In genomic region chr6:18155864-18156396, GRCh38 we compare ENCODE assay signal across 8 cellular contexts. TPM values are rescaled to one million over a fixed set of nuclear protein-coding genes. Genes with fewer than 3 reads are reported as not detected.
A peak's percentile ranks its signal among the peaks of the same experiment; 100 is the strongest.
DNase-seq lines count a peak whose midpoint lies in the region; ATAC-seq and TF ChIP-seq lines count a peak whose summit lies in the region.

No MANE protein-coding gene starts in this region.

- RAD21 ChIA-PET in HCT116 (lab: Charles Lee; ENCODE audit: low non-redundant PET in 1 of 2, low total read pairs in 2 of 2, uncharacterized antibody in 2 of 2, unreplicated experiment in 2 of 2) = no interaction called here

- peak; percentile 66 for DNase-seq in GM10248 (ENCODE audit: extremely low spot score)
- peak; percentile 80 for DNase-seq in HCT116 (ENCODE audit: low read depth, low spot score)
- peak; percentile 62 for DNase-seq in SHP77 treated with DMSO at 0.1 percent for 48 hours (lab: John Stamatoyannopoulos, UW)
- DNase-seq in activated naive CD8-positive, alpha-beta T cell treated with anti-CD3 and anti-CD28 coated beads, Interleukin-2, amount 50 U/mL, for 16 hours (ENCODE audit: low read depth, low spot score) = peak; percentile 2
- peak; percentile 33 to 72 (median 68) for DNase-seq in right cardiac atrium
- DNase-seq in psoas muscle = peak; percentile 47 to 72
- DNase-seq in GOT3 (lab: John Stamatoyannopoulos, UW) = no peak

- H3K9me2 ChIP-seq in HCT116 (ENCODE audit: insufficient read depth) (no peaks in the 10 kb centered on the region), Loucy (replicated peaks; ENCODE audit: low read depth, low read length) (no peaks in the 10 kb centered on the region)

- peaks cover 7% of the 10 kb centered on the region in 2 experiments; a peak in 3 of 4 replicates for H3K4me1 ChIP-seq in HCT116 (ENCODE audit: control insufficient read depth in 1 of 2, insufficient read depth in 2 of 2, low read length in 2 of 2)
- peaks cover 40% of the 10 kb centered on the region for H3K4me1 ChIP-seq in Loucy (ENCODE audit: insufficient read depth, low read length, poor library complexity, severe bottlenecking)
- H3K4me1 ChIP-seq in right cardiac atrium (ENCODE audit: control insufficient read depth, insufficient read depth, low read length) = peaks cover 3% of the 10 kb centered on the region
- H3K4me1 ChIP-seq in psoas muscle = peaks cover 19% of the 10 kb centered on the region

- BruUV-seq in HCT116 (replicated peaks; lab: Mats Ljungman, UMichigan) = TSS peak; percentile 44

- H2AFZ ChIP-seq in HCT116 (ENCODE audit: low read depth, low read length, poor library complexity, severe bottlenecking) (no peak overlapping the region), Loucy (ENCODE audit: low read length) (peak overlapping the region; percentile 97)

- no peaks in the 10 kb centered on the region for H3K27me3 ChIP-seq in HCT116 (ENCODE audit: insufficient read depth, low read length)
- no peaks in the 10 kb centered on the region for H3K27me3 ChIP-seq in Loucy (ENCODE audit: insufficient read depth, low read length, poor library complexity, severe bottlenecking)
- no peaks in the 10 kb centered on the region for H3K27me3 ChIP-seq in right cardiac atrium (ENCODE audit: control insufficient read depth, insufficient read depth)
- H3K27me3 ChIP-seq in psoas muscle (ENCODE audit: insufficient read depth in 3 of 3, low read length in 2 of 3) = no peaks in the 10 kb centered on the region

- H3K4me3 ChIP-seq in HCT116 (replicated peaks in 1 of 2; ENCODE audit: low read depth in 1 of 2, low read length in 2 of 2) (peak overlapping the region; percentile 86 to 90), Loucy (ENCODE audit: low read length, poor library complexity, severe bottlenecking) (peak overlapping the region; percentile 97), right cardiac atrium (ENCODE audit: low read length) (peak overlapping the region; percentile 80), psoas muscle (peak overlapping the region; percentile 90)

- H4K20me1 ChIP-seq in HCT116 (ENCODE audit: insufficient read depth) = no peaks in the 10 kb centered on the region
- no peaks in the 10 kb centered on the region for H4K20me1 ChIP-seq in Loucy (ENCODE audit: insufficient read depth, low read length, poor library complexity, severe bottlenecking)

- 2% methylated on average over 26 of the region's 26 CpGs for WGBS in right cardiac atrium
- 1 to 3% (median 2%) methylated on average over 26 of the region's 26 CpGs for WGBS in psoas muscle, 3 donors

- H3K4me2 ChIP-seq in HCT116 (ENCODE audit: low read length) (peak overlapping the region; percentile 92), Loucy (ENCODE audit: low read depth, low read length, poor library complexity, severe bottlenecking) (peak overlapping the region; percentile 80)

- TF ChIP-seq POLR2A in HCT116 (IDR thresholded peaks at IDR 0.05; ENCODE audit: borderline replicate concordance, extremely low read depth, insufficient read depth, insufficient read length) = no peak

- intact Hi-C loops in HCT116 (cut with micrococcal nuclease) = loop anchor here (2.0 kb wide), 1 partner anchor 291 kb away; no protein-coding TSS in a partner anchor
- intact Hi-C loops in right cardiac atrium (cut with DNase I) = no loop called here
- intact Hi-C loops in psoas muscle (cut with DNase I) = no loop called here

- H3K79me2 ChIP-seq in HCT116 (ENCODE audit: insufficient read depth, low read length) (no peaks in the 10 kb centered on the region), Loucy (ENCODE audit: insufficient read depth, low read length) (0 out of 2 replicates have a peak, but pooled peaks cover 4% of the 10 kb centered on the region)

- H3K9ac ChIP-seq in HCT116 (ENCODE audit: low read length) (peak overlapping the region; percentile 80), Loucy (ENCODE audit: low read depth, low read length, poor library complexity, severe bottlenecking) (peak overlapping the region; percentile 87)

- H3K9me3 ChIP-seq in HCT116 (ENCODE audit: control insufficient read depth in 1 of 2, insufficient read depth in 1 of 2, low read depth in 1 of 2, low read length in 2 of 2) (no peaks in the 10 kb centered on the region), Loucy (ENCODE audit: insufficient read depth, low read depth, low read length) (no peaks in the 10 kb centered on the region), right cardiac atrium (ENCODE audit: control insufficient read depth, low read length) (no peaks in the 10 kb centered on the region), psoas muscle (no peaks in the 10 kb centered on the region)

- TF ChIP-seq RAD21 in HCT116 (IDR thresholded peaks at IDR 0.05; ENCODE audit: low read depth) = peak; percentile 36

- CTCF ChIA-PET in GM10248 (lab: Yijun Ruan, JAX) (interaction anchor here (1.6 kb wide), 1 partner anchor 54 kb away, joined by 3 read pairs; no protein-coding TSS in a partner anchor), HCT116 (lab: Charles Lee) (interaction anchor here (1.3 kb wide), 1 partner anchor 18 kb away, joined by 3 read pairs; no protein-coding TSS in a partner anchor)

- H3F3A ChIP-seq in Loucy (ENCODE audit: low read depth) = 0 out of 2 replicates have a peak, but pooled peaks cover 2% of the 10 kb centered on the region

- H3K36me3 ChIP-seq in HCT116 (ENCODE audit: control insufficient read depth in 1 of 2, insufficient read depth in 2 of 2, low read length in 2 of 2) (peaks cover 0 to 4% of the 10 kb centered on the region in 2 experiments; a peak in 1 of 4 replicates), Loucy (ENCODE audit: insufficient read depth, low read length) (no peaks in the 10 kb centered on the region), psoas muscle (ENCODE audit: insufficient read depth in 1 of 2, low read depth in 1 of 2) (peaks cover 0 to 14% of the 10 kb centered on the region in 2 donors)

- peak overlapping the region; percentile 69 for H3K27ac ChIP-seq in HCT116 (ENCODE audit: low read depth, low read length)
- H3K27ac ChIP-seq in right cardiac atrium (ENCODE audit: low read length) = no peak overlapping the region
- peak overlapping the region; percentile 93 for H3K27ac ChIP-seq in psoas muscle

- TF ChIP-seq CTCF in GM10248 (IDR thresholded peaks at IDR 0.05; ENCODE audit: control extremely low read depth, extremely low read depth, low read depth, missing control alignments) = peak; percentile 39
- TF ChIP-seq CTCF in HCT116 (IDR thresholded peaks at IDR 0.05 in 2 of 3, conservative IDR thresholded peaks at IDR 0.05 in 1 of 3; ENCODE audit: borderline replicate concordance in 1 of 3, insufficient read depth in 1 of 3, low read depth in 2 of 3, low read length in 2 of 3) = peak in 2 of 3 experiments; percentile 47 to 51; a peak in 3 of 6 replicates
- TF ChIP-seq CTCF in Loucy (conservative IDR thresholded peaks at IDR 0.05; ENCODE audit: low read length) = peak; percentile 44
- TF ChIP-seq CTCF in psoas muscle (IDR thresholded peaks at IDR 0.05) = peak; percentile 35

- ATAC-seq in HCT116 (peak; percentile 67), right cardiac atrium (peak; percentile 12), psoas muscle (peak; percentile 25 to 54 (median 42))

- POLR2A ChIA-PET in GM10248 (lab: Yijun Ruan, JAX) = no interaction called here
- POLR2A ChIA-PET in HCT116 (lab: Charles Lee) = no interaction called here

TF ChIP-seq in HCT116, 20 proteins besides CTCF, POLR2A, EP300 and RAD21:
- TF ChIP-seq MAX (IDR thresholded peaks at IDR 0.05) (peak; percentile 51; the same call in 1 of the 2 replicates), ATF3 (IDR thresholded peaks at IDR 0.05) (no peak), ZFX (IDR thresholded peaks at IDR 0.05) (no peak), TCF7L2 (IDR thresholded peaks at IDR 0.05; ENCODE audit: borderline replicate concordance, extremely low read depth, insufficient read depth, insufficient read length) (no peak), SIN3A (IDR thresholded peaks at IDR 0.05; ENCODE audit: low read depth) (peak; percentile 38; the same call in 1 of the 2 replicates), ZNF274 (IDR thresholded peaks at IDR 0.05; ENCODE audit: low read depth, low read length) (no peak)

RNA-seq across cellular contexts. Expression of gene KDM1B, which starts 0.7 kb away (rescaled TPM):
- 24.5 TPM for total RNA-seq in HCT116 (2021; ENCODE audit: unreplicated experiment)
- 19.3 and 19.6 TPM in 2 replicates for polyA plus RNA-seq in HCT116 (2012)
- 10 to 100 TPM in 3 of 4 donors, 1 to 10 TPM in 1; 9.8 to 14.9 (median 14.6) TPM for total RNA-seq in right cardiac atrium
- 4.0 TPM for polyA plus RNA-seq in right cardiac atrium
- 10 to 100 TPM; 18.1 to 27.3 (median 23.6) TPM for total RNA-seq in psoas muscle
- 10 to 100 TPM in 2 of 3 donors, 1 to 10 TPM in 1; 7.7 to 33.4 (median 16.1) TPM for polyA plus RNA-seq in psoas muscle

RNA-seq across cellular contexts. Expression of gene TPMT, which starts 1.1 kb away (rescaled TPM):
- 10.1 TPM for total RNA-seq in HCT116 (2021; ENCODE audit: unreplicated experiment)
- polyA plus RNA-seq in HCT116 (2012) = 6.4 and 8.7 TPM in 2 replicates
- 10 to 100 TPM; 12.3 to 16.5 (median 13.5) TPM for total RNA-seq in right cardiac atrium
- 18.1 TPM for polyA plus RNA-seq in right cardiac atrium
- total RNA-seq in psoas muscle = 10 to 100 TPM in 1 of 4 donors, 1 to 10 TPM in 3; 7.9 to 10.3 (median 9.5) TPM
- polyA plus RNA-seq in psoas muscle = 10 to 100 TPM in 2 of 3 donors, 1 to 10 TPM in 1; 8.2 to 19.3 (median 16.6) TPM

RNA-seq across cellular contexts. Expression of gene NHLRC1, which starts 33.5 kb away (rescaled TPM):
- total RNA-seq in HCT116 (2021; ENCODE audit: unreplicated experiment) = not detected
- not detected in 2 replicates for polyA plus RNA-seq in HCT116 (2012)
- total RNA-seq in right cardiac atrium = 1 to 10 TPM; 1.3 to 3.7 (median 2.7) TPM
- polyA plus RNA-seq in right cardiac atrium = 2.1 TPM
- total RNA-seq in psoas muscle = 1 to 10 TPM in 2 of 4 donors, under 1 TPM in 2; 0.84 to 3.0 (median 1.6) TPM
- 1 to 10 TPM; 1.4 to 3.2 (median 2.6) TPM for polyA plus RNA-seq in psoas muscle

Comparison
In these comparisons a context has a peak if more than half of its experiments do, and no peak if none do; other contexts are left out.
1. ATAC-seq: peak in every context shown above with its lines; median percentile 67 in HCT116; 42 in psoas muscle; 12 in right cardiac atrium.